Comparison of ENCODE assay signal across 8 cellular contexts in the genomic region with DNA sequence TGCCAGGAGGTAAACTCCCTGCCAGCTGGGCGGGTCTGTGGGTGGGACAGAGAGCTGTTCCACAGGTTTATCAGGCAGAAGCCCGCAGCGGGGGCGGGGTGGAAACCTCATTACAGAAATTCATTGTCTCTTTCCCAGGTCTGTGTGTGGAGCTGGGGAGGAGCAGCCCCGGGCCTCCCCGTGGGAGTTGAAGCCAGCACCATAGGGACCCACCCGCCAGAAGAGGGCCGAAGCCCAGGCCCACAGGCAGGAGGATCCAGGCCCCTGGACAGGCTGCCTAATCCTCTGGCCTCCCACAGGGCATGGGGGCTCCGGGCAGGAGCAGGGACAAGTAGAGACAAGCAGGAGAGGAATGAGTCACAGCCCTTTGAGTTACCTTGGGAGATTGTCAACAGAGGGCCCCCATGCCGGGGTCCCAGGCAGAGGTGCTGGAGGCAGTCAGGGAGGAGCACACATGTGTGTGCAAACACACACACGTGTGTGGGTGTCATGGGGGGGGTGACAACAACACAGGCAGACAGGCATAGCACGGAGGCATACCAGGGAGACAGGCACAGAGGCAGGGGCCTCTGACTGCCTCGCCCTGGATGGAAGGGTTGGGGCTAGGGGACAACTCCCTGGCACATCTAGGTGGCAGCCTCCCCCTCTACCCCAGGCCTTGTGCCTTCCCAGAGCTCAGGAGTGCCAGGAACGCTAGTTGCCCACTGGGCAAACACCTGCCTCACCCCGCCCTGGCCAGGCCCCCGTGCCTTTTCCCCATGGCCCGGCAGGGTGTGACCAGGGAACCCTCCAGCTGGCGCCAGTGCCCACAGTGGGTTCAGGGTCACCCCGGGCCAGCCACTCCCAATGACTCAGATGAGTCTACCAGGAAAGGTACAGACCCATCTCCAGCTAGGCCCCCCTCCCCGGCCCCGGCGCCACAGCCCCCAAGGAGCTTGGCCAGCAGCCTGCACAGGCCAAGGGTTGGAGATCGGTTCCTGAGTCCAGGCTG. TPM values are rescaled to one million over a fixed set of nuclear protein-coding genes. Genes with fewer than 3 reads are reported as not detected.
DNase-seq lines count a peak whose midpoint lies in the region; ATAC-seq, FAIRE-seq and TF ChIP-seq lines count a peak whose summit lies in the region.

No MANE protein-coding gene starts in this region.

- POLR2A ChIA-PET in A673 (lab: Charles Lee; ENCODE audit: low non-redundant PET) (no interaction called here), HCT116 (lab: Charles Lee) (interaction anchor here (1.2 kb wide), 1 partner anchor 32 kb away, joined by 5 read pairs; a partner anchor contains a TSS)
- POLR2A ChIA-PET in activated naive CD8-positive, alpha-beta T cell treated with anti-CD3 and anti-CD28 coated beads, Interleukin-2, amount 10 ng/mL, durations not matched to agents 7 days and 5 days (lab: Charles Lee), result interaction anchor here (1.0 to 1.6 kb wide), 4 partner anchors 16 to 99 kb away, joined by 4 to 5 read pairs (median 5); a partner anchor contains a TSS

- H3K27ac Mint-ChIP-seq in activated naive CD8-positive, alpha-beta T cell treated with anti-CD3 and anti-CD28 coated beads, Interleukin-2, amount 10 ng/mL, durations not matched to agents 7 days and 5 days, result peak overlapping the region; percentile 70

- no peak for TF ChIP-seq RAD21 in HCT116 (IDR thresholded peaks at IDR 0.05; ENCODE audit: low read depth)

- peaks cover 13% of the 10 kb centered on the region for H3K4me1 ChIP-seq in A673 (ENCODE audit: insufficient read depth, low read length, poor library complexity, severe bottlenecking)
- peaks cover 41 to 59% of the 10 kb centered on the region in 2 experiments for H3K4me1 ChIP-seq in HCT116 (ENCODE audit: control insufficient read depth in 1 of 2, insufficient read depth in 2 of 2, low read length in 2 of 2)
- H3K4me1 ChIP-seq in mesodermal cell (ENCODE audit: control insufficient read depth, insufficient read depth, low read length, poor library complexity, severe bottlenecking), result peaks cover 18% of the 10 kb centered on the region

- no TSS peak for BruUV-seq in A673 (replicated peaks; lab: Mats Ljungman, UMichigan)
- BruUV-seq in HCT116 (replicated peaks; lab: Mats Ljungman, UMichigan), result no TSS peak

- H3K4me2 ChIP-seq in HCT116 (ENCODE audit: low read length), result peak overlapping the region; percentile 100

- no peaks in the 10 kb centered on the region for H3K9me3 Mint-ChIP-seq in activated naive CD8-positive, alpha-beta T cell treated with anti-CD3 and anti-CD28 coated beads, Interleukin-2, amount 10 ng/mL, durations not matched to agents 7 days and 5 days

- peaks cover 22% of the 10 kb centered on the region for H3K79me2 ChIP-seq in HCT116 (ENCODE audit: insufficient read depth, low read length)

- no peak for DNase-seq in A673 (ENCODE audit: low spot score)
- no peak for DNase-seq in HCT116 (ENCODE audit: low read depth, low spot score)
- no peak for DNase-seq in activated naive CD8-positive, alpha-beta T cell treated with anti-CD3 and anti-CD28 coated beads, Interleukin-2, amount 10 ng/mL, durations not matched to agents 7 days and 5 days
- DNase-seq in frontal cortex (ENCODE audit: low spot score in 2 of 2), result no peak
- DNase-seq in activated effector memory CD4-positive, alpha-beta T cell treated with anti-CD3 and anti-CD28 coated beads, Interleukin-2, amount 50 U/mL, for 16 hours, result no peak

- TF ChIP-seq CTCF in A673 (conservative IDR thresholded peaks at IDR 0.05; ENCODE audit: low read depth, low read length) (no peak), HCT116 (IDR thresholded peaks at IDR 0.05 in 2 of 3, conservative IDR thresholded peaks at IDR 0.05 in 1 of 3; ENCODE audit: borderline replicate concordance in 1 of 3, insufficient read depth in 1 of 3, low read depth in 2 of 3, low read length in 2 of 3) (no peak)

- no peaks in the 10 kb centered on the region for H3K9me2 ChIP-seq in HCT116 (ENCODE audit: insufficient read depth)

- H3K4me3 ChIP-seq in A673 (ENCODE audit: low read depth, low read length, poor library complexity, severe bottlenecking) (peak overlapping the region; percentile 67), HCT116 (replicated peaks in 1 of 2; ENCODE audit: low read depth in 1 of 2, low read length in 2 of 2) (peak overlapping the region; percentile 60 to 95), mesodermal cell (ENCODE audit: extremely low read depth, insufficient read depth, low read length, poor library complexity, severe bottlenecking) (no peak overlapping the region)

- H3K27me3 ChIP-seq in A673 (replicated peaks; ENCODE audit: insufficient read depth, low read depth, low read length, poor library complexity) (no peaks in the 10 kb centered on the region), HCT116 (ENCODE audit: insufficient read depth, low read length) (no peaks in the 10 kb centered on the region)

- ATAC-seq in HCT116 (peak; percentile 37), GM19397 (IDR thresholded peaks at IDR 0.05; ENCODE audit: unreplicated experiment) (no peak)
- ATAC-seq in activated naive CD8-positive, alpha-beta T cell treated with anti-CD3 and anti-CD28 coated beads, Interleukin-2, amount 10 ng/mL, durations not matched to agents 7 days and 5 days (ENCODE audit: low read depth), result no peak
- no peak for ATAC-seq in activated CD4-positive, CD25-positive, alpha-beta regulatory T cell treated with anti-CD3 and anti-CD28 coated beads, Interleukin-2, amount 50 U/mL, for 24 hours

- H2AFZ ChIP-seq in HCT116 (ENCODE audit: low read depth, low read length, poor library complexity, severe bottlenecking), result no peak overlapping the region

- TF ChIP-seq POLR2A in HCT116 (IDR thresholded peaks at IDR 0.05; ENCODE audit: borderline replicate concordance, extremely low read depth, insufficient read depth, insufficient read length), result no peak

- FAIRE-seq in frontal cortex (lab: Jason Lieb, UNC), result no peak

- H3K36me3 Mint-ChIP-seq in activated naive CD8-positive, alpha-beta T cell treated with anti-CD3 and anti-CD28 coated beads, Interleukin-2, amount 10 ng/mL, durations not matched to agents 7 days and 5 days, result no peaks in the 10 kb centered on the region

- WGBS in mesodermal cell (ENCODE audit: insufficient coverage in 2 of 2), 2 experiments, result 66 to 75% methylated on average over 16 to 19 of the region's 23 CpGs

- no peak overlapping the region for H3K27ac ChIP-seq in A673 (ENCODE audit: low read depth, low read length, poor library complexity, severe bottlenecking)
- H3K27ac ChIP-seq in HCT116 (ENCODE audit: low read depth, low read length), result peak overlapping the region; percentile 97
- H3K27ac ChIP-seq in mesodermal cell (ENCODE audit: low read depth, low read length, severe bottlenecking), result peak overlapping the region; percentile 49

- intact Hi-C loops in A673 (cut with micrococcal nuclease; ENCODE audit: unreplicated experiment), result loop anchor here (10.0 kb wide), 2 partner anchors 412 to 472 kb away; a partner anchor contains a TSS
- intact Hi-C loops in HCT116 (cut with micrococcal nuclease), result loop anchor here (5.0 to 10.0 kb wide), 2 partner anchors 56 to 412 kb away; no protein-coding TSS in a partner anchor

- H4K20me1 ChIP-seq in HCT116 (ENCODE audit: insufficient read depth), result no peaks in the 10 kb centered on the region

- H3K9me3 ChIP-seq in A673 (ENCODE audit: low read depth, low read length, poor library complexity, severe bottlenecking) (no peaks in the 10 kb centered on the region), HCT116 (ENCODE audit: control insufficient read depth in 1 of 2, insufficient read depth in 1 of 2, low read depth in 1 of 2, low read length in 2 of 2) (no peaks in the 10 kb centered on the region), mesodermal cell (ENCODE audit: control insufficient read depth, low read length) (no peaks in the 10 kb centered on the region)

- CTCF ChIA-PET in A673 (lab: Charles Lee) (no interaction called here), HCT116 (lab: Charles Lee) (interaction anchor here (1.2 to 2.0 kb wide), 9 partner anchors 8 to 275 kb away, joined by 3 to 9 read pairs (median 5); a partner anchor contains a TSS)

- RAD21 ChIA-PET in HCT116 (lab: Charles Lee; ENCODE audit: low non-redundant PET in 1 of 2, low total read pairs in 2 of 2, uncharacterized antibody in 2 of 2, unreplicated experiment in 2 of 2), result no interaction called here

- H3K27me3 Mint-ChIP-seq in activated naive CD8-positive, alpha-beta T cell treated with anti-CD3 and anti-CD28 coated beads, Interleukin-2, amount 10 ng/mL, durations not matched to agents 7 days and 5 days, result no peaks in the 10 kb centered on the region

- peak overlapping the region; percentile 87 for H3K9ac ChIP-seq in HCT116 (ENCODE audit: low read length)

- peak overlapping the region; percentile 91 for H3K4me3 Mint-ChIP-seq in activated naive CD8-positive, alpha-beta T cell treated with anti-CD3 and anti-CD28 coated beads, Interleukin-2, amount 10 ng/mL, durations not matched to agents 7 days and 5 days

- peaks cover 15% of the 10 kb centered on the region for H3K4me1 Mint-ChIP-seq in activated naive CD8-positive, alpha-beta T cell treated with anti-CD3 and anti-CD28 coated beads, Interleukin-2, amount 10 ng/mL, durations not matched to agents 7 days and 5 days

- H3K36me3 ChIP-seq in A673 (ENCODE audit: insufficient read depth, low read length, poor library complexity, severe bottlenecking) (no peaks in the 10 kb centered on the region), HCT116 (ENCODE audit: control insufficient read depth in 1 of 2, insufficient read depth in 2 of 2, low read length in 2 of 2) (peaks cover under 1 to 5% of the 10 kb centered on the region in 2 experiments; a peak in 3 of 4 replicates), mesodermal cell (ENCODE audit: control insufficient read depth, insufficient read depth, low read length) (no peaks in the 10 kb centered on the region)

RNA-seq across cellular contexts. Expression of a gene that starts 1.3 kb away (rescaled TPM):
- total RNA-seq in A673 (2021) (4.6 and 6.6 TPM in 2 replicates), HCT116 (2021; ENCODE audit: unreplicated experiment) (30.1 TPM), frontal cortex (under 0.01 TPM)
- 19.3 TPM in 2 replicates for polyA plus RNA-seq in HCT116 (2012)
- total RNA-seq in activated naive CD8-positive, alpha-beta T cell treated with anti-CD3 and anti-CD28 coated beads, Interleukin-2, amount 10 ng/mL, durations not matched to agents 7 days and 5 days, result 1 to 10 TPM; 3.4 to 3.5 TPM
- polyA plus RNA-seq in mesodermal cell (2013, experiment 1 of 2), result 4.0 TPM
- polyA plus RNA-seq in mesodermal cell (2013, experiment 2 of 2), result 3.1 TPM

RNA-seq across cellular contexts. Expression of a gene that starts 32.8 kb away (rescaled TPM):
- total RNA-seq in A673 (2021) (45.7 and 49.2 TPM in 2 replicates), HCT116 (2021; ENCODE audit: unreplicated experiment) (62.1 TPM), frontal cortex (11.8 TPM)
- polyA plus RNA-seq in HCT116 (2012), result 46.8 and 54.0 TPM in 2 replicates
- 10 to 100 TPM; 37.4 to 39.0 TPM for total RNA-seq in activated naive CD8-positive, alpha-beta T cell treated with anti-CD3 and anti-CD28 coated beads, Interleukin-2, amount 10 ng/mL, durations not matched to agents 7 days and 5 days
- 50.2 TPM for polyA plus RNA-seq in mesodermal cell (2013, experiment 1 of 2)
- polyA plus RNA-seq in mesodermal cell (2013, experiment 2 of 2), result 42.8 TPM

RNA-seq across cellular contexts. Expression of a gene that starts 35.3 kb away (rescaled TPM):
- total RNA-seq in A673 (2021) (53.3 and 63.1 TPM in 2 replicates), HCT116 (2021; ENCODE audit: unreplicated experiment) (48.1 TPM), frontal cortex (23.6 TPM)
- 43.5 and 70.0 TPM in 2 replicates for polyA plus RNA-seq in HCT116 (2012)
- total RNA-seq in activated naive CD8-positive, alpha-beta T cell treated with anti-CD3 and anti-CD28 coated beads, Interleukin-2, amount 10 ng/mL, durations not matched to agents 7 days and 5 days, result 100 to 1,000 TPM; 187 to 195 TPM
- 41.5 TPM for polyA plus RNA-seq in mesodermal cell (2013, experiment 1 of 2)
- polyA plus RNA-seq in mesodermal cell (2013, experiment 2 of 2), result 36.3 TPM

RNA-seq across cellular contexts. Expression of a gene that starts 40.1 kb away (rescaled TPM):
- total RNA-seq in A673 (2021) (46.5 and 50.5 TPM in 2 replicates), HCT116 (2021; ENCODE audit: unreplicated experiment) (44.2 TPM), frontal cortex (7.3 TPM)
- polyA plus RNA-seq in HCT116 (2012), result 37.5 and 38.1 TPM in 2 replicates
- total RNA-seq in activated naive CD8-positive, alpha-beta T cell treated with anti-CD3 and anti-CD28 coated beads, Interleukin-2, amount 10 ng/mL, durations not matched to agents 7 days and 5 days, result 10 to 100 TPM; 92.0 to 96.2 TPM
- polyA plus RNA-seq in mesodermal cell (2013, experiment 1 of 2), result 43.9 TPM
- 33.9 TPM for polyA plus RNA-seq in mesodermal cell (2013, experiment 2 of 2)
